9 cellular contexts compared by ENCODE assay signal in the genomic region with DNA sequence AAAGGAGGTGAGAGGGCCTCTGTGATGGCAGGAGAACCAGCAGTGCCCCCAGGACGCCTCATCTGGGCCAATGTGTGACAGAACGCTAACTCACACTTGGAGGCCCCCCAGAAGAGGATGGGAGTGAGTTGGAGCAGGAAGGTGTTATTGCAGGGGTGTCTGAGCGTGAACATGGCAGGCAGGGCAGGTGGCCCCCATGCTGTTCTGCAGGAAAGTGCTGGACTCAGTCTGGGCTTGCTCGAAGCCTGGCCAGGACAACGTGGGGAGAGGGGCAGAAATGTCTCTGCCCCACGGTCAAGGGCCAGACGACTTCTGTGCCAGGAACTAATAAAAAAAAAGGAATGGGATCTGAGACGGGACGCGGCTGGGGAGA. TPM values are rescaled to one million over a fixed set of nuclear protein-coding genes. Genes with fewer than 3 reads are reported as not detected.
DNase-seq lines count a peak whose midpoint lies in the region; ATAC-seq lines count a peak whose summit lies in the region.
"Had no signal": no experiment of that assay in that cellular context is flagged by ENCODE, and none has a peak within 500 bp of the region (broad histone marks: within the 10 kb centered on the region; RNA-seq: fewer than 3 reads in every experiment).

No MANE protein-coding gene starts in this region.

- POLR2A ChIA-PET in activated CD4-positive, alpha-beta T cell treated with anti-CD3 and anti-CD28 coated beads for 36 hours (lab: Charles Lee), result interaction anchor here (0.5 kb wide), 1 partner anchor 234 kb away, joined by 3 read pairs; no protein-coding TSS in a partner anchor

- peaks cover 18% of the 10 kb centered on the region for H3K4me1 Mint-ChIP-seq in activated CD4-positive, alpha-beta T cell treated with anti-CD3 and anti-CD28 coated beads for 36 hours
- H3K4me1 Mint-ChIP-seq in activated naive CD8-positive, alpha-beta T cell (ENCODE audit: low read depth), result peaks cover 29% of the 10 kb centered on the region
- peaks cover 20% of the 10 kb centered on the region for H3K4me1 Mint-ChIP-seq in memory B cell

- peaks cover 37% of the 10 kb centered on the region for H3K27me3 Mint-ChIP-seq in activated CD4-positive, alpha-beta T cell treated with anti-CD3 and anti-CD28 coated beads for 36 hours
- H3K27me3 Mint-ChIP-seq in activated naive CD8-positive, alpha-beta T cell, result peaks cover 14% of the 10 kb centered on the region
- peaks cover 33% of the 10 kb centered on the region for H3K27me3 Mint-ChIP-seq in memory B cell

- H3K27ac ChIP-seq in substantia nigra (ENCODE audit: low read depth, low read length, poor library complexity, severe bottlenecking), result peak overlapping the region; percentile 72

- ATAC-seq in activated CD4-positive, alpha-beta T cell treated with anti-CD3 and anti-CD28 coated beads for 36 hours, result no peak
- no peak for ATAC-seq in memory B cell (ENCODE audit: low read depth)
- ATAC-seq in HG03521 (IDR thresholded peaks at IDR 0.05; ENCODE audit: unreplicated experiment), result no peak
- ATAC-seq in left lobe of liver, result no peak

- H3K4me3 Mint-ChIP-seq in activated CD4-positive, alpha-beta T cell treated with anti-CD3 and anti-CD28 coated beads for 36 hours, result peak overlapping the region; percentile 78
- peak overlapping the region; percentile 90 for H3K4me3 Mint-ChIP-seq in activated naive CD8-positive, alpha-beta T cell
- peak overlapping the region; percentile 93 for H3K4me3 Mint-ChIP-seq in memory B cell

- H3K9me3 Mint-ChIP-seq in activated CD4-positive, alpha-beta T cell treated with anti-CD3 and anti-CD28 coated beads for 36 hours (ENCODE audit: low read depth), result no peaks in the 10 kb centered on the region
- no peaks in the 10 kb centered on the region for H3K9me3 Mint-ChIP-seq in activated naive CD8-positive, alpha-beta T cell (ENCODE audit: low read depth)
- no peaks in the 10 kb centered on the region for H3K9me3 Mint-ChIP-seq in memory B cell

- H3K36me3 Mint-ChIP-seq in activated CD4-positive, alpha-beta T cell treated with anti-CD3 and anti-CD28 coated beads for 36 hours (ENCODE audit: low read depth), result no peaks in the 10 kb centered on the region
- no peaks in the 10 kb centered on the region for H3K36me3 Mint-ChIP-seq in activated naive CD8-positive, alpha-beta T cell
- no peaks in the 10 kb centered on the region for H3K36me3 Mint-ChIP-seq in memory B cell

- H3K27ac Mint-ChIP-seq in activated CD4-positive, alpha-beta T cell treated with anti-CD3 and anti-CD28 coated beads for 36 hours, result no peak overlapping the region
- H3K27ac Mint-ChIP-seq in activated naive CD8-positive, alpha-beta T cell, result no peak overlapping the region
- peak overlapping the region; percentile 84 for H3K27ac Mint-ChIP-seq in memory B cell

- CTCF ChIA-PET in activated CD4-positive, alpha-beta T cell treated with anti-CD3 and anti-CD28 coated beads for 36 hours (lab: Charles Lee), result interaction anchor here (0.9 to 1.9 kb wide), 3 partner anchors 64 to 82 kb away, joined by 3 to 4 read pairs (median 4); no protein-coding TSS in a partner anchor

- intact Hi-C loops in activated CD4-positive, alpha-beta T cell treated with anti-CD3 and anti-CD28 coated beads for 36 hours (cut with DNase I, micrococcal nuclease), result loop anchor here in 1 of 2 experiments (1.0 kb wide), 1 partner anchor 182 kb away; the partner anchor contains the start of gene PTPRA

- no peak for DNase-seq in activated CD4-positive, alpha-beta T cell treated with anti-CD3 and anti-CD28 coated beads for 36 hours
- no peak for DNase-seq in activated CD4-positive, alpha-beta T cell treated with anti-CD3 and anti-CD28 coated beads for 48 hours
- DNase-seq in memory B cell (ENCODE audit: low spot score in 2 of 2), result no peak
- DNase-seq in substantia nigra (lab: John Stamatoyannopoulos, UW), result no peak
- DNase-seq in left lobe of liver (ENCODE audit: low spot score), result no peak
- DNase-seq in DMS153 (lab: John Stamatoyannopoulos, UW), result no peak
- DNase-seq: activated effector memory CD4-positive, alpha-beta T cell treated with Interleukin-2 at 50 U/mL for 16 hours had no signal

RNA-seq across cellular contexts. Expression of gene EBF4, which starts 0.9 kb away (rescaled TPM):
- total RNA-seq in activated CD4-positive, alpha-beta T cell treated with anti-CD3 and anti-CD28 coated beads for 36 hours, result 1 to 10 TPM; 3.7 to 4.3 TPM
- 8.9 TPM for total RNA-seq in left lobe of liver

RNA-seq across cellular contexts. Expression of gene IDH3B, which starts 27.6 kb away (rescaled TPM):
- total RNA-seq in activated CD4-positive, alpha-beta T cell treated with anti-CD3 and anti-CD28 coated beads for 36 hours, result 100 to 1,000 TPM in 1 of 2 experiments, 10 to 100 TPM in 1; 92.4 to 115 TPM
- total RNA-seq in left lobe of liver, result 46.9 TPM

RNA-seq across cellular contexts. Expression of gene NOP56, which starts 39.2 kb away (rescaled TPM):
- total RNA-seq in activated CD4-positive, alpha-beta T cell treated with anti-CD3 and anti-CD28 coated beads for 36 hours, result 100 to 1,000 TPM; 504 to 532 TPM
- 30.4 TPM for total RNA-seq in left lobe of liver

Comparison
In these comparisons a context has a peak if more than half of its experiments do, and no peak if none do; other contexts are left out.
1. RNA of gene NOP56, which starts 39.2 kb away (total RNA-seq): 504 to 532 TPM in activated CD4-positive, alpha-beta T cell treated with anti-CD3 and anti-CD28 coated beads for 36 hours; 30.4 TPM in left lobe of liver (single experiment); every median in the first group is over 10 times any median in the second.
2. Peak in every context shown above with its lines, with median percentiles within 50 percentile points of each other: H3K4me3 Mint-ChIP-seq.